ENCODE assay signal across 8 cellular contexts in the genomic region with DNA sequence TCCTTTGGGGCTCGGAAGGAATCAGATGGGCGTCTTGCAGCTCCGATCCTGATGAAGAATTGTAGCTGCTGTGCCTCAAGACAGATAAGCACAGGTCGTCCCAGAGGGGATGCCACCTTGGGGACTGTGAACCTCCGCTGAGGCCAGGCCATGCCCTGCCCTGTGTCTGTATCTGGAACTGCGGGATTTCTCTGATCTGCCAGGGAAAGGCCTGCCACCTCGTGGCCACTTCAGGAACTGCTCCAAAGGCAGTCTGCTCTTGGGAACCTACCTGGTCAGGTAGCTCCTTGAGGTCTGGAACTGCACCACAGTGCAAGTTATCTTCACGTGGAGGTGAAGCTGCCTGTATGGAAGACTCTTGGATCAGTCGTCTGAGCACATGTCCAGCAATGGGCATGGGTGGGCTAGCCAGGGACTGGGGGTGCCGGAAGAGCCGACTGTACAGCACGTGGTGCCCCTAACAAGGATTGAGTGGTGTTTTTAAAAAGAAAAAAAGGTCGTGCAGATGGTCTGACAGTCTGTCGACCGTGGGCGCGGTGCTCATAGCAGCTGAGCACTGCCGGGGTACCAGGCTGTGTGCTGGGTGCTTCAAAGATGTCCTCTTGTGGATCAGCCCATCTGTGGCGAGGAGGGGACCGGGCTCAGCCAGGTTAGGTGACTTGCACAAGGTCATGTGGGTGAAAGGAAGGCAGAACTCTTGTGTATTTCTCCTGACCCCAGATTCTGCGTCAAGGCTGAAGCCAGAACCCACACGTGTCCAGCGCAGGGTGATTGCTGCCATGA. TPM values are rescaled to one million over a fixed set of nuclear protein-coding genes. Genes with fewer than 3 reads are reported as not detected.
DNase-seq lines count a peak whose midpoint lies in the region; ATAC-seq and TF ChIP-seq lines count a peak whose summit lies in the region.

No MANE protein-coding gene starts in this region.

- H3T11ph ChIP-seq in H9 (ENCODE audit: low read length) = no peak overlapping the region

- H3K36me3 ChIP-seq in adipocyte (ENCODE audit: control insufficient read depth, insufficient read depth, low read length, severe bottlenecking) = no peaks in the 10 kb centered on the region
- H3K36me3 ChIP-seq in right atrium auricular region = no peaks in the 10 kb centered on the region

- no peak overlapping the region for H4K5ac ChIP-seq in H9 (ENCODE audit: insufficient read length, low read depth, low read length)

- no peak overlapping the region for H2AK5ac ChIP-seq in H9 (ENCODE audit: insufficient read length, low read length)

- H3K27ac ChIP-seq in H9 (ENCODE audit: insufficient read length, low read depth, low read length) = no peak overlapping the region
- no peak overlapping the region for H3K27ac ChIP-seq in right atrium auricular region

- no CpG with 5 or more reads among the region's 23 CpGs for WGBS in H9 (ENCODE audit: extremely low coverage, insufficient read length, low lambda C conversion rate)

- H3K27me3 ChIP-seq in H9 (ENCODE audit: insufficient read depth, low read length) (no peaks in the 10 kb centered on the region; the same call in 1 of the 2 replicates), adipocyte (replicated peaks; ENCODE audit: control insufficient read depth, insufficient read depth, low read length) (no peaks in the 10 kb centered on the region), right atrium auricular region (no peaks in the 10 kb centered on the region)

- H3K79me1 ChIP-seq in H9 (ENCODE audit: insufficient read depth, low read depth, low read length, poor library complexity, severe bottlenecking) = peaks cover 5% of the 10 kb centered on the region

- H4K20me1 ChIP-seq in H9 (ENCODE audit: control insufficient read depth, insufficient read depth, insufficient read length) = no peaks in the 10 kb centered on the region

- H3K14ac ChIP-seq in H9 (ENCODE audit: insufficient read depth, low read length) = no peak overlapping the region

- H3K4me1 ChIP-seq in H9 (ENCODE audit: insufficient read depth, low read length) (peaks cover 4% of the 10 kb centered on the region), adipocyte (ENCODE audit: control insufficient read depth, insufficient read depth, low read length) (peaks cover 19% of the 10 kb centered on the region), right atrium auricular region (peaks cover 0 to 32% of the 10 kb centered on the region in 2 donors)

- H3K56ac ChIP-seq in H9 (ENCODE audit: insufficient read length, low read depth, low read length) = no peak overlapping the region

- H3K36me3 Mint-ChIP-seq in H9 (ENCODE audit: insufficient read depth in 1 of 3, low read depth in 3 of 3) = peaks cover 0 to 6% (median 0%) of the 10 kb centered on the region in 3 experiments; a peak in 4 of 7 replicates
- peaks cover 8% of the 10 kb centered on the region for H3K36me3 Mint-ChIP-seq in T-helper 1 cell treated with Interleukin-12 subunit alpha and Interleukin-12 subunit beta and Interleukin-4 antibody, amounts not matched to agents 30 μg/mL and 1 μg/mL, for 36 hours (ENCODE audit: low read depth)

- H3K18ac ChIP-seq in H9 (ENCODE audit: insufficient read length, low read depth, low read length) = no peak overlapping the region

- H3K9me3 ChIP-seq in H9 (ENCODE audit: control insufficient read depth, low read depth, low read length) (no peaks in the 10 kb centered on the region), adipocyte (ENCODE audit: control insufficient read depth, low read length) (no peaks in the 10 kb centered on the region), right atrium auricular region (no peaks in the 10 kb centered on the region)

- H3K4ac ChIP-seq in H9 (ENCODE audit: low read depth, low read length) = no peak overlapping the region

- TF ChIP-seq CTCF in H9 (conservative IDR thresholded peaks at IDR 0.05) (peak; percentile 98), right atrium auricular region (IDR thresholded peaks at IDR 0.05) (peak; percentile 95 to 99), retinal pigment epithelial cell (conservative IDR thresholded peaks at IDR 0.05; ENCODE audit: low read depth, low read length) (peak; percentile 99)

- H2BK5ac ChIP-seq in H9 (ENCODE audit: insufficient read length, low read length) = no peak overlapping the region

- H4K8ac ChIP-seq in H9 (replicated peaks; ENCODE audit: insufficient read length, low read depth, low read length) = no peak overlapping the region

- no peak overlapping the region for H2BK12ac ChIP-seq in H9 (ENCODE audit: insufficient read length, low read depth, low read length)

- H2AFZ ChIP-seq in H9 (ENCODE audit: low read length) = no peak overlapping the region

- no peaks in the 10 kb centered on the region for H3K9me3 Mint-ChIP-seq in H9
- no peaks in the 10 kb centered on the region for H3K9me3 Mint-ChIP-seq in T-helper 1 cell treated with Interleukin-12 subunit alpha and Interleukin-12 subunit beta and Interleukin-4 antibody, amounts not matched to agents 30 μg/mL and 1 μg/mL, for 36 hours

- ATAC-seq in HG02610 (IDR thresholded peaks at IDR 0.05; ENCODE audit: unreplicated experiment) = no peak

- no peak overlapping the region for H3K23ac ChIP-seq in H9 (ENCODE audit: insufficient read length, low read depth, low read length)

- DNase-seq in EL (peak; percentile 62), H9 (peak; percentile 93), NCI-H146 treated with DMSO at 0.1 percent for 48 hours (lab: John Stamatoyannopoulos, UW; ENCODE audit: unreplicated experiment) (peak; percentile 76), adipocyte (ENCODE audit: low read depth) (peak; percentile 87), right atrium auricular region (ENCODE audit: low spot score) (peak; percentile 85), retinal pigment epithelial cell (ENCODE audit: low read depth) (no peak)

- H3K27ac Mint-ChIP-seq in H9 = no peak overlapping the region
- no peak overlapping the region for H3K27ac Mint-ChIP-seq in T-helper 1 cell treated with Interleukin-12 subunit alpha and Interleukin-12 subunit beta and Interleukin-4 antibody, amounts not matched to agents 30 μg/mL and 1 μg/mL, for 36 hours

- H3K4me3 Mint-ChIP-seq in H9 = peak overlapping the region in 1 of 2 experiments; percentile 3; a peak in 1 of 5 replicates
- peak overlapping the region; percentile 19 for H3K4me3 Mint-ChIP-seq in T-helper 1 cell treated with Interleukin-12 subunit alpha and Interleukin-12 subunit beta and Interleukin-4 antibody, amounts not matched to agents 30 μg/mL and 1 μg/mL, for 36 hours

- H3K4me3 ChIP-seq in adipocyte (ENCODE audit: low read length) = no peak overlapping the region
- no peak overlapping the region for H3K4me3 ChIP-seq in right atrium auricular region
- no peak overlapping the region for H3K4me3 ChIP-seq in retinal pigment epithelial cell (ENCODE audit: low read length)

- H4K91ac ChIP-seq in H9 (ENCODE audit: insufficient read length, low read depth, low read length) = no peak overlapping the region

- peaks cover 10% of the 10 kb centered on the region for H3K23me2 ChIP-seq in H9 (ENCODE audit: insufficient read length, low read depth, low read length, poor library complexity, severe bottlenecking)

- H2BK120ac ChIP-seq in H9 (ENCODE audit: low read depth, low read length, poor library complexity, severe bottlenecking) = no peak overlapping the region

- H3K79me2 ChIP-seq in H9 (ENCODE audit: insufficient read depth, low read length) = peaks cover 13% of the 10 kb centered on the region; the same call in 1 of the 2 replicates

- H3K9ac ChIP-seq in H9 (ENCODE audit: extremely low read depth, insufficient read length, low read length) = no peak overlapping the region
- H3K9ac ChIP-seq in adipocyte (ENCODE audit: low read length) = no peak overlapping the region

- H3K4me1 Mint-ChIP-seq in H9 = peaks cover 12 to 21% of the 10 kb centered on the region in 2 experiments
- H3K4me1 Mint-ChIP-seq in T-helper 1 cell treated with Interleukin-12 subunit alpha and Interleukin-12 subunit beta and Interleukin-4 antibody, amounts not matched to agents 30 μg/mL and 1 μg/mL, for 36 hours (ENCODE audit: low read depth) = peaks cover 27% of the 10 kb centered on the region

- peaks cover 51% of the 10 kb centered on the region for H3K27me3 Mint-ChIP-seq in H9 (ENCODE audit: low read depth)
- peaks cover 19% of the 10 kb centered on the region for H3K27me3 Mint-ChIP-seq in T-helper 1 cell treated with Interleukin-12 subunit alpha and Interleukin-12 subunit beta and Interleukin-4 antibody, amounts not matched to agents 30 μg/mL and 1 μg/mL, for 36 hours (ENCODE audit: low read depth)

- no peak overlapping the region for H2BK15ac ChIP-seq in H9 (ENCODE audit: low read depth, low read length)

- H3K4me2 ChIP-seq in H9 (ENCODE audit: insufficient read depth, insufficient read length, low read length) = no peak overlapping the region

- no peak overlapping the region for H2BK20ac ChIP-seq in H9 (ENCODE audit: low read depth, low read length, poor library complexity, severe bottlenecking)

RNA-seq across cellular contexts. Expression of a gene that starts 3.1 kb away (rescaled TPM):
- total RNA-seq in H9 (2021) (40.7 and 41.3 TPM in 2 replicates), right atrium auricular region (10 to 100 TPM; 17.8 to 18.4 TPM)

RNA-seq across cellular contexts. Expression of a gene that starts 27.7 kb away (rescaled TPM):
- total RNA-seq in H9 (2021) = 14.0 and 17.0 TPM in 2 replicates
- 10 to 100 TPM; 20.8 to 27.0 TPM for total RNA-seq in right atrium auricular region
